18 cellular contexts compared by ENCODE assay signal in the genomic region with DNA sequence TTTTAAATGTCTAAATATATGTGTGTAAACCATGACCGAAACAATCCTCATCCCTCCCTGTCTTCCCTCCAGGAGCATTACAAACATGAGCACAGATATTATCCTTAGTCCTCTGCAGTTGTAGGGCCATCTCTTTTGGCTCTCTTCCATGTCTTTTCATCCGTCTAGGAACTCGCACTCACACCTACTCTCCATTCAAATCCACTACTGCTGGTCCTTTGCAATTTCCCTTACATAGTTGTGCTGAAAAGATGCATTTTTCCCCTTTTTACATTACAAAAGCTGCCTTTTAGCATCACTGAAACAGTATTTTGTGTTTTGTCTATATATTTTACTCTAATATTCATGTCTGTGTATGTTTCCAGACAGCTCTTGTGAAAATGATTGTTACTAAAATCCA.
DNase-seq lines count a peak whose midpoint lies in the region; ATAC-seq and TF ChIP-seq lines count a peak whose summit lies in the region.
"Had no signal": no experiment of that assay in that cellular context is flagged by ENCODE, and none has a peak within 500 bp of the region (broad histone marks: within the 10 kb centered on the region; RNA-seq: fewer than 3 reads in every experiment).

No MANE protein-coding gene starts in this region.

- no peaks in the 10 kb centered on the region for H3K27me3 ChIP-seq in GM23338 (ENCODE audit: insufficient read depth)
- H3K27me3 ChIP-seq: BLaER1 treated with 17β-estradiol and CSF1 and Interleukin-3, amounts not matched to agents 10 nM and 100 nM had no signal

- H2AFZ ChIP-seq in GM23338, result no peak overlapping the region

- H4K20me1 ChIP-seq in GM23338 (replicated peaks; ENCODE audit: insufficient read depth), result no peaks in the 10 kb centered on the region
- H4K20me1 ChIP-seq: BLaER1 treated with 17β-estradiol and CSF1 and Interleukin-3, amounts not matched to agents 10 nM and 100 nM had no signal

- H3K36me3 Mint-ChIP-seq in GM23338 (ENCODE audit: low read depth), result no peaks in the 10 kb centered on the region
- H3K36me3 Mint-ChIP-seq in glutamatergic neuron (ENCODE audit: unreplicated experiment), result peaks cover 5% of the 10 kb centered on the region
- H3K36me3 Mint-ChIP-seq: CD8-positive, alpha-beta T cell had no signal

- no peak overlapping the region for H3K4me2 ChIP-seq in GM23338
- H3K4me2 ChIP-seq: A549; BLaER1 treated with 17β-estradiol and CSF1 and Interleukin-3, amounts not matched to agents 10 nM and 100 nM had no signal

- no peak for TF ChIP-seq CTCF in GM23338 (conservative IDR thresholded peaks at IDR 0.05; ENCODE audit: low read depth in 2 of 2)
- no peak for TF ChIP-seq CTCF in glutamatergic neuron (IDR thresholded peaks at IDR 0.05; ENCODE audit: partially characterized antibody, unreplicated experiment)

- peak; percentile 17 for DNase-seq in GM23338 (ENCODE audit: low spot score)
- peak; percentile 19 for DNase-seq in NCI-H69 (lab: John Stamatoyannopoulos, UW)
- DNase-seq in glutamatergic neuron, result no peak
- no peak for DNase-seq in NCI-H1436 (lab: John Stamatoyannopoulos, UW)
- no peak for DNase-seq in NCI-H748 treated with DMSO at 0.1 percent for 48 hours (lab: John Stamatoyannopoulos, UW)
- DNase-seq: AML-193; Caco-2; Calu3; CD4-positive, alpha-beta T cell; CD8-positive, alpha-beta T cell; DMS79 treated with DMSO at 0.1 percent for 48 hours; GF-D8 had no signal

- H3K79me2 ChIP-seq in GM23338 (replicated peaks; ENCODE audit: insufficient read depth), result no peaks in the 10 kb centered on the region

- H3K36me3 ChIP-seq in GM23338 (ENCODE audit: insufficient read depth), result no peaks in the 10 kb centered on the region
- H3K36me3 ChIP-seq: BLaER1 treated with 17β-estradiol and CSF1 and Interleukin-3, amounts not matched to agents 10 nM and 100 nM had no signal

- no peak for ATAC-seq in GM23338
- no peak for ATAC-seq in GM21737 (IDR thresholded peaks at IDR 0.05; ENCODE audit: unreplicated experiment)
- ATAC-seq: A549; CD8-positive, alpha-beta T cell had no signal

- H3K9me3 Mint-ChIP-seq in GM23338, result no peaks in the 10 kb centered on the region
- H3K9me3 Mint-ChIP-seq in glutamatergic neuron (ENCODE audit: unreplicated experiment), result peaks cover 11% of the 10 kb centered on the region
- H3K9me3 Mint-ChIP-seq: CD4-positive, alpha-beta T cell; CD8-positive, alpha-beta T cell had no signal

- H3K4me3 Mint-ChIP-seq in GM23338, result no peak overlapping the region
- no peak overlapping the region for H3K4me3 Mint-ChIP-seq in glutamatergic neuron (ENCODE audit: unreplicated experiment)
- H3K4me3 Mint-ChIP-seq: B cell; CD4-positive, alpha-beta T cell; CD8-positive, alpha-beta T cell had no signal

- no peaks in the 10 kb centered on the region for H3F3A ChIP-seq in GM23338 (replicated peaks; ENCODE audit: low read depth)

- no peaks in the 10 kb centered on the region for H3K9me2 ChIP-seq in GM23338 (ENCODE audit: insufficient read depth)

- peaks cover 23% of the 10 kb centered on the region for H3K4me1 Mint-ChIP-seq in GM23338
- peaks cover 28% of the 10 kb centered on the region for H3K4me1 Mint-ChIP-seq in glutamatergic neuron (ENCODE audit: low read depth, unreplicated experiment)
- H3K4me1 Mint-ChIP-seq: B cell had no signal

- H3K27ac Mint-ChIP-seq in GM23338, result no peak overlapping the region; the same call in 1 of the 2 replicates
- peak overlapping the region; percentile 1 for H3K27ac Mint-ChIP-seq in glutamatergic neuron (ENCODE audit: unreplicated experiment)
- H3K27ac Mint-ChIP-seq: B cell; CD4-positive, alpha-beta T cell; CD8-positive, alpha-beta T cell had no signal

- no peak overlapping the region for H3K27ac ChIP-seq in GM23338 (ENCODE audit: low read depth)
- H3K27ac ChIP-seq: 22Rv1; A549; BLaER1 treated with 17β-estradiol and CSF1 and Interleukin-3, amounts not matched to agents 10 nM and 100 nM; C4-2B had no signal

- no peaks in the 10 kb centered on the region for H3K27me3 Mint-ChIP-seq in GM23338 (ENCODE audit: insufficient read depth, low read depth, poor library complexity)
- H3K27me3 Mint-ChIP-seq in glutamatergic neuron (ENCODE audit: unreplicated experiment), result peaks cover 11% of the 10 kb centered on the region
- H3K27me3 Mint-ChIP-seq: B cell; CD4-positive, alpha-beta T cell had no signal

- H3K4me3 ChIP-seq in GM23338, result no peak overlapping the region
- H3K4me3 ChIP-seq: A549; BLaER1 treated with 17β-estradiol and CSF1 and Interleukin-3, amounts not matched to agents 10 nM and 100 nM had no signal

- H3K4me1 ChIP-seq in GM23338 (ENCODE audit: insufficient read depth), result peaks cover 16% of the 10 kb centered on the region
- H3K4me1 ChIP-seq: A549 had no signal

TF ChIP-seq in GM23338, 12 proteins besides CTCF, POLR2A, EP300 and RAD21:
- TF ChIP-seq NANOG (IDR thresholded peaks at IDR 0.05; ENCODE audit: borderline replicate concordance) (peak; percentile 23; the same call in 1 of the 2 replicates), STAT1 (IDR thresholded peaks at IDR 0.05; ENCODE audit: unreplicated experiment) (no peak)

Comparison
In these comparisons a context has a peak if more than half of its experiments do, and no peak if none do; other contexts are left out.
1. DNase-seq: peak in GM23338 (single experiment) and NCI-H69 (single experiment); none in glutamatergic neuron (single experiment), NCI-H1436 (single experiment) and NCI-H748 treated with DMSO at 0.1 percent for 48 hours (single experiment).